4 cellular contexts compared by ENCODE assay signal in genomic region chr17:21320430-21320829, GRCh38. TPM values are rescaled to one million over a fixed set of nuclear protein-coding genes. Genes with fewer than 3 reads are reported as not detected.
"Had no signal": no experiment of that assay in that cellular context is flagged by ENCODE, and none has a peak within 500 bp of the region (broad histone marks: within the 10 kb centered on the region; RNA-seq: fewer than 3 reads in every experiment).

No MANE protein-coding gene starts in this region.

RNA-seq across cellular contexts. Expression of gene KCNJ12, which starts 55.7 kb away (rescaled TPM):
- total RNA-seq: activated CD4-positive, alpha-beta T cell treated with anti-CD3 and anti-CD28 coated beads for 36 hours; activated CD4-positive, alpha-beta T cell treated with anti-CD3 and anti-CD28 coated beads, Interleukin-2, amount 10 ng/mL, durations not matched to agents 7 days and 5 days; activated CD8-positive, alpha-beta T cell treated with anti-CD3 and anti-CD28 coated beads, Interleukin-2, amount 10 ng/mL, durations not matched to agents 7 days and 5 days; activated naive CD8-positive, alpha-beta T cell treated with anti-CD3 and anti-CD28 coated beads for 36 hours had no signal
